ENCODE assay signal across 10 cellular contexts in the genomic region with DNA sequence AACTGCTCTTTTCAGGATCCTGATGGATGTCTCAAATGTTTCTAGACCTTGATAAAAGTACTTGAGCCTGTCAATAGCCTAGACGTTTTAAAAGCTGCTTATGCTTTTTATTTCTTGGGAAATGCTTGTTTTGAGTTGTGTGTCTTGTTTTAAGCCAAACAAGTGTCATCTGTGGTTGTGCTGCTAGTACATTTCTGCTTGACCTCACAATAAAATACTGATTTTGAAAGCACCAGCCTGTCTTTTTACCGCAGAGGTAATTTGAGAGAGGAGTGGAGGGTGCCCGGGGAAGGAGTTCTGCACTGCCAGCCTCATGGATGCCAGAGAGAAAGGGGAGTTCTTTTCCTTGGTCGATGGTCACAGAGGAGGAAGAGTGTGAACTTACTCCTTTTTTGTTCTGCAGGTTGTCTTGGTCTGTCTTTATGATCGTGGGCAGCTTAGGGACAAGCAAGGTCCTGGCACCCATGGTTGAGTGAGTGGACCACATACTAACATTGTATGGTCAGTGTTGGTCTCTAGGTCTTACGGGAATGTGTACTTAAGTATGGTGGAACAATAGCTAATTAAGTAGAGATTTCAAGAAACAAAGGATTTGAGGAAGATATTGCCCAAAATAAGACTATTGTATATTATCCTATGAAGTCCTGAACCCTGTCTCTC.
DNase-seq lines count a peak whose midpoint lies in the region; ATAC-seq and TF ChIP-seq lines count a peak whose summit lies in the region.
"Had no signal": no experiment of that assay in that cellular context is flagged by ENCODE, and none has a peak within 500 bp of the region (broad histone marks: within the 10 kb centered on the region; RNA-seq: fewer than 3 reads in every experiment).

No MANE protein-coding gene starts in this region.

- peak; percentile 73 for DNase-seq in amniotic epithelial cell (ENCODE audit: low read depth)
- no peak for DNase-seq in left lung
- DNase-seq in smooth muscle cell (lab: John Stamatoyannopoulos, UW; ENCODE audit: unreplicated experiment) = no peak
- DNase-seq in SHP77 (lab: John Stamatoyannopoulos, UW) = no peak
- no peak for DNase-seq in T1000 (lab: John Stamatoyannopoulos, UW)
- DNase-seq in dedifferentiated amniotic fluid mesenchymal stem cell (ENCODE audit: extremely low spot score) = no peak
- DNase-seq in COLO668 (lab: John Stamatoyannopoulos, UW; ENCODE audit: unreplicated experiment) = no peak
- DNase-seq: activated CD4-positive, alpha-beta T cell treated with anti-CD3 and anti-CD28 coated beads for 4 hours; activated naive CD8-positive, alpha-beta T cell treated with anti-CD3 and anti-CD28 coated beads, Interleukin-2, amount 10 ng/mL, durations not matched to agents 7 days and 5 days had no signal

- no peaks in the 10 kb centered on the region for H3K27me3 ChIP-seq in left lung
- H3K27me3 ChIP-seq in smooth muscle cell (ENCODE audit: low read depth) = no peaks in the 10 kb centered on the region

- peaks cover 0 to 2% (median 0%) of the 10 kb centered on the region in 3 donors for H3K9me3 Mint-ChIP-seq in IgD-negative memory B cell
- H3K9me3 Mint-ChIP-seq: activated naive CD8-positive, alpha-beta T cell treated with anti-CD3 and anti-CD28 coated beads, Interleukin-2, amount 10 ng/mL, durations not matched to agents 7 days and 5 days had no signal

- H3K9me3 ChIP-seq in left lung = no peaks in the 10 kb centered on the region
- H3K9me3 ChIP-seq in smooth muscle cell (replicated peaks; ENCODE audit: low read depth) = no peaks in the 10 kb centered on the region

- H3K27ac ChIP-seq in left lung = peak overlapping the region; percentile 69 to 77
- peak overlapping the region; percentile 93 for H3K27ac ChIP-seq in smooth muscle cell (ENCODE audit: low read depth)

- ATAC-seq in left lung = no peak

- no peaks in the 10 kb centered on the region for H3K36me3 ChIP-seq in left lung
- H3K36me3 ChIP-seq in smooth muscle cell (ENCODE audit: low read depth) = no peaks in the 10 kb centered on the region

- H3K27ac Mint-ChIP-seq in IgD-negative memory B cell = peak overlapping the region; percentile 77 to 91 (median 82)
- H3K27ac Mint-ChIP-seq: activated naive CD8-positive, alpha-beta T cell treated with anti-CD3 and anti-CD28 coated beads, Interleukin-2, amount 10 ng/mL, durations not matched to agents 7 days and 5 days had no signal

- H3K4me3 ChIP-seq in left lung (no peak overlapping the region), smooth muscle cell (no peak overlapping the region)

- TF ChIP-seq CTCF in left lung (IDR thresholded peaks at IDR 0.05) (no peak), smooth muscle cell (IDR thresholded peaks at IDR 0.05; ENCODE audit: borderline replicate concordance, insufficient read depth, poor library complexity, severe bottlenecking) (no peak)

- H4K20me1 ChIP-seq in smooth muscle cell (ENCODE audit: low read depth) = peaks cover 19% of the 10 kb centered on the region

- H3K27me3 Mint-ChIP-seq in IgD-negative memory B cell = no peaks in the 10 kb centered on the region

- peaks cover 56 to 70% (median 67%) of the 10 kb centered on the region in 3 donors for H3K4me1 Mint-ChIP-seq in IgD-negative memory B cell

- H2AFZ ChIP-seq in smooth muscle cell (ENCODE audit: low read depth) = no peak overlapping the region

- H3K36me3 Mint-ChIP-seq in IgD-negative memory B cell = no peaks in the 10 kb centered on the region
- H3K36me3 Mint-ChIP-seq: activated naive CD8-positive, alpha-beta T cell treated with anti-CD3 and anti-CD28 coated beads, Interleukin-2, amount 10 ng/mL, durations not matched to agents 7 days and 5 days had no signal

- peak overlapping the region; percentile 35 for H3K9ac ChIP-seq in smooth muscle cell (ENCODE audit: low read depth)

- peaks cover 36 to 73% of the 10 kb centered on the region in 2 donors for H3K4me1 ChIP-seq in left lung
- H3K4me1 ChIP-seq in smooth muscle cell (ENCODE audit: low read depth) = peaks cover 49% of the 10 kb centered on the region

- H3K4me3 Mint-ChIP-seq in IgD-negative memory B cell = peak overlapping the region; percentile 22 to 87 (median 72)
- H3K4me3 Mint-ChIP-seq: activated naive CD8-positive, alpha-beta T cell treated with anti-CD3 and anti-CD28 coated beads, Interleukin-2, amount 10 ng/mL, durations not matched to agents 7 days and 5 days had no signal

- peaks cover 88% of the 10 kb centered on the region for H3K79me2 ChIP-seq in smooth muscle cell (ENCODE audit: low read depth)

- peak overlapping the region; percentile 69 for H3K4me2 ChIP-seq in smooth muscle cell

- intact Hi-C loops in left lung (cut with DNase I) = no loop called here

- WGBS in smooth muscle cell (ENCODE audit: low lambda C conversion rate) = 83% methylated on average over 6 of the region's 6 CpGs

- H3F3A ChIP-seq in smooth muscle cell (ENCODE audit: low read depth) = peaks cover 14% of the 10 kb centered on the region
